In genomic region chr19:7673995-7674667, GRCh38 we compare ENCODE assay signal across 1 cellular context.
TF ChIP-seq lines count a peak whose summit lies in the region.

No MANE protein-coding gene starts in this region.

TF ChIP-seq in SK-N-SH treated with all-trans-retinoic acid at 6 μM for 48 hours, 23 proteins besides CTCF, POLR2A, EP300 and RAD21 (continued from another document):
- TF ChIP-seq TSHZ2 (CRISPR knock-in tag; IDR thresholded peaks at IDR 0.05) (no peak), ARNTL (CRISPR knock-in tag; IDR thresholded peaks at IDR 0.05; ENCODE audit: borderline replicate concordance, low read depth) (no peak), RARB (CRISPR knock-in tag; IDR thresholded peaks at IDR 0.05) (no peak)
- TF ChIP-seq, protein P1, sequence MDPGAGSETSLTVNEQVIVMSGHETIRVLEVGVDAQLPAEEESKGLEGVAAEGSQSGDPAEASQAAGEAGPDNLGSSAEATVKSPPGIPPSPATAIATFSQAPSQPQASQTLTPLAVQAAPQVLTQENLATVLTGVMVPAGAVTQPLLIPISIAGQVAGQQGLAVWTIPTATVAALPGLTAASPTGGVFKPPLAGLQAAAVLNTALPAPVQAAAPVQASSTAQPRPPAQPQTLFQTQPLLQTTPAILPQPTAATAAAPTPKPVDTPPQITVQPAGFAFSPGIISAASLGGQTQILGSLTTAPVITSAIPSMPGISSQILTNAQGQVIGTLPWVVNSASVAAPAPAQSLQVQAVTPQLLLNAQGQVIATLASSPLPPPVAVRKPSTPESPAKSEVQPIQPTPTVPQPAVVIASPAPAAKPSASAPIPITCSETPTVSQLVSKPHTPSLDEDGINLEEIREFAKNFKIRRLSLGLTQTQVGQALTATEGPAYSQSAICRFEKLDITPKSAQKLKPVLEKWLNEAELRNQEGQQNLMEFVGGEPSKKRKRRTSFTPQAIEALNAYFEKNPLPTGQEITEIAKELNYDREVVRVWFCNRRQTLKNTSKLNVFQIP (CRISPR knock-in tag; IDR thresholded peaks at IDR 0.05; ENCODE audit: borderline replicate concordance, low read depth), result no peak
